Comparison of ENCODE assay signal across 12 cellular contexts in the genomic region with DNA sequence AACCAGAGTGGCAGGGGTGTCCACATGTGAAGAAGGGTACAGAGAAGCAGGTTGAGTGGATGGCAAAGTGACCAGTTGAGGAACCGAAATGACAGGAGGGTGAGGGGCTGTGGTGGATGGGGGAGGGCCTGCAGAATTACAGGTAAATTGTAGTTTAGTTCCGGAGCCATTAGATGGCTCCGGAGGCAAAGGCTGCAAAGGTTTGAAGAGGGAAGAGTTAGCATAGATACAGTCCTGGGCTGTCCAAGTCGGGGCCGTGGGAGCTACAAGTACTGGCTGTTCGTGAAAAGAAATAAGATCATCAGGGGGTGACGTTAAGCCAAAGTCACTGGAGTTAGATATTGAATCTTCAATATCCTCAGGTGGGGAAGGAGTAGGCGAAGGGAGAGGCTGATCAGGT. TPM values are rescaled to one million over a fixed set of nuclear protein-coding genes. Genes with fewer than 3 reads are reported as not detected.
"Had no signal": no experiment of that assay in that cellular context is flagged by ENCODE, and none has a peak within 500 bp of the region (broad histone marks: within the 10 kb centered on the region; RNA-seq: fewer than 3 reads in every experiment).

No MANE protein-coding gene starts in this region.

RNA-seq across cellular contexts. Expression of a gene that starts 5.9 kb away (rescaled TPM):
- total RNA-seq: dermis microvascular lymphatic vessel endothelial cell; gastroesophageal sphincter; hepatocyte; kidney epithelial cell; left cardiac atrium; left ventricle myocardium inferior; natural killer cell treated with Interleukin-12 subunit alpha and Interleukin-12 subunit beta and Interleukin-15 and Interleukin-18, amount 100 ng/mL, for 72 hours; neural crest cell; osteocyte; smooth muscle cell; suprapubic skin had no signal
- polyA plus RNA-seq: heart left ventricle, hepatocyte, smooth muscle cell had no signal
